16 cellular contexts compared by ENCODE assay signal in the genomic region with DNA sequence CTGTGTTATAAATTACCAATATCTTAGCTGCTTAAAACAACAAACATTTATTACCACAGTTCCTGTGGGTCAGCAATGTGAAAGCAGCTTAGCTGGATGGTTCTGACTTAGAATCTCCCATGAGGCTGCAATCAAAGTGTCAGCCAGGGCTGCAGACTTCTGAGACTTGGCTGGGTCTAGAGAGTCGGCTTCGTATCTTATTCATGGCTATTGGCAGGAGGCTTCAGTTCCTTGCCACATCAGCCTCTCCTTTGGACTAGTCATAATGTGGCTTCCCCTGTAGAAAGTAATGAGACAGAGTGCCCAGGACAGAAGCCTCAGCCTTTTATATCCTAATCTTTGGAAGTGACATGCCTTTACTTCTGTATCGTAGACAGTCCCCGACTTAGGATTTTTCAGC. TPM values are rescaled to one million over a fixed set of nuclear protein-coding genes. Genes with fewer than 3 reads are reported as not detected.
DNase-seq lines count a peak whose midpoint lies in the region; ATAC-seq and TF ChIP-seq lines count a peak whose summit lies in the region.
"Had no signal": no experiment of that assay in that cellular context is flagged by ENCODE, and none has a peak within 500 bp of the region (broad histone marks: within the 10 kb centered on the region; RNA-seq: fewer than 3 reads in every experiment).

No MANE protein-coding gene starts in this region.

- DNase-seq in Ammon's horn (ENCODE audit: low spot score) (peak; percentile 18), Panc1 (ENCODE audit: low read depth, low spot score) (no peak), fibroblast of the conjunctiva (ENCODE audit: low read depth) (peak; percentile 37), trophoblast cell (no peak), NCI-H187 treated with DMSO at 0.1 percent for 48 hours (lab: John Stamatoyannopoulos, UW) (no peak), HK-2 (ENCODE audit: unreplicated experiment) (no peak)
- DNase-seq: activated CD8-positive, alpha-beta memory T cell treated with anti-CD3 and anti-CD28 coated beads, Interleukin-2, amount 50 U/mL, for 48 hours; NCI-H1436 treated with DMSO at 0.1 percent for 48 hours; stimulated activated CD4-positive, alpha-beta T cell treated with anti-CD3 and anti-CD28 coated beads, Interleukin-4, amount 100 ng/mL, for 4 hours; stimulated activated naive CD8-positive, alpha-beta T cell treated with anti-CD3 and anti-CD28 coated beads, Interleukin-15, amount 100 ng/mL, for 72 hours had no signal

- CTCF ChIA-PET in Panc1 (lab: Charles Lee), result no interaction called here

- ATAC-seq in Panc1 (peak; percentile 34; the same call in 1 of the 2 replicates), HG03457 (IDR thresholded peaks at IDR 0.05; ENCODE audit: unreplicated experiment) (no peak), HG03439 (IDR thresholded peaks at IDR 0.05; ENCODE audit: unreplicated experiment) (no peak)
- ATAC-seq: HepG2; stimulated activated naive CD8-positive, alpha-beta T cell treated with anti-CD3 and anti-CD28 coated beads, Interleukin-15, amount 100 ng/mL, for 72 hours had no signal

- in situ Hi-C loops in Panc1 (cut with HindIII; ENCODE audit: low pct_unique_long_range_greater_than_20kb, low sequenced_read_pairs), result no loop called here

- H2BK120ac ChIP-seq in trophoblast cell (ENCODE audit: insufficient read depth, low read length, poor library complexity), result no peak overlapping the region

- H4K8ac ChIP-seq in trophoblast cell (ENCODE audit: low read depth, low read length), result no peak overlapping the region

- intact Hi-C loops in Panc1 (cut with micrococcal nuclease; ENCODE audit: unreplicated experiment), result no loop called here

- H3K4me3 ChIP-seq in Panc1 (ENCODE audit: low read depth in 2 of 2, low read length in 2 of 2) (no peak overlapping the region), trophoblast cell (ENCODE audit: low read depth, low read length) (no peak overlapping the region)
- H3K4me3 ChIP-seq: BLaER1 treated with 17β-estradiol and CSF1 and Interleukin-3, amounts not matched to agents 10 nM and 100 nM; hepatocyte had no signal

- TF ChIP-seq CTCF in Panc1 (IDR thresholded peaks at IDR 0.05), result no peak

- H3K4ac ChIP-seq in trophoblast cell (ENCODE audit: low read depth, low read length), result peak overlapping the region; percentile 33

- no peak overlapping the region for H3K14ac ChIP-seq in trophoblast cell (ENCODE audit: low read length)

- no peak overlapping the region for H3K18ac ChIP-seq in trophoblast cell (ENCODE audit: low read length)

- H3K4me1 ChIP-seq in Panc1 (ENCODE audit: control insufficient read depth, insufficient read depth, low read length), result no peaks in the 10 kb centered on the region
- H3K4me1 ChIP-seq in trophoblast cell (ENCODE audit: control insufficient read depth in 1 of 2, insufficient read depth in 2 of 2, low read length in 2 of 2), result peaks cover 0 to 2% of the 10 kb centered on the region in 2 experiments

- H2AFZ ChIP-seq in trophoblast cell (ENCODE audit: insufficient read depth, low read length, poor library complexity), result no peak overlapping the region
- H2AFZ ChIP-seq: hepatocyte had no signal

- H4K91ac ChIP-seq in trophoblast cell (ENCODE audit: low read depth, low read length), result no peak overlapping the region

- no peak overlapping the region for H3K4me2 ChIP-seq in trophoblast cell (ENCODE audit: low read length)
- H3K4me2 ChIP-seq: BLaER1 treated with 17β-estradiol and CSF1 and Interleukin-3, amounts not matched to agents 10 nM and 100 nM; hepatocyte had no signal

- no TSS peak for BruUV-seq in Panc1 (replicated peaks; lab: Mats Ljungman, UMichigan)

- H3K27ac ChIP-seq in Panc1 (ENCODE audit: low read length) (no peak overlapping the region), trophoblast cell (ENCODE audit: low read depth, low read length) (no peak overlapping the region)
- H3K27ac ChIP-seq: BLaER1 treated with 17β-estradiol and CSF1 and Interleukin-3, amounts not matched to agents 10 nM and 100 nM; hepatocyte; VCaP had no signal

- H2BK12ac ChIP-seq in trophoblast cell (ENCODE audit: low read length), result no peak overlapping the region

- WGBS in trophoblast cell (ENCODE audit: extremely low coverage, insufficient coverage, insufficient read length), result no CpG with 5 or more reads among the region's 4 CpGs

- H3K79me1 ChIP-seq in trophoblast cell (ENCODE audit: low read length), result no peaks in the 10 kb centered on the region

- H4K12ac ChIP-seq in trophoblast cell (ENCODE audit: low read depth, low read length), result no peak overlapping the region

- POLR2A ChIA-PET in Panc1 (lab: Charles Lee), result no interaction called here

- no peak overlapping the region for H3K23ac ChIP-seq in trophoblast cell (ENCODE audit: low read length)

- H3K79me2 ChIP-seq in trophoblast cell (ENCODE audit: control insufficient read depth, insufficient read depth, low read length, poor library complexity), result peaks cover 1% of the 10 kb centered on the region

- no peak overlapping the region for H3K9ac ChIP-seq in trophoblast cell (ENCODE audit: low read length)
- H3K9ac ChIP-seq: BLaER1 treated with 17β-estradiol and CSF1 and Interleukin-3, amounts not matched to agents 10 nM and 100 nM had no signal

- H2BK5ac ChIP-seq in trophoblast cell (ENCODE audit: low read depth, low read length, poor library complexity), result no peak overlapping the region

- H3K27me3 ChIP-seq in Panc1 (ENCODE audit: control insufficient read depth, insufficient read depth, low read length), result no peaks in the 10 kb centered on the region
- no peaks in the 10 kb centered on the region for H3K27me3 ChIP-seq in trophoblast cell (ENCODE audit: insufficient read depth, low read length)
- H3K27me3 ChIP-seq: BLaER1 treated with 17β-estradiol and CSF1 and Interleukin-3, amounts not matched to agents 10 nM and 100 nM; hepatocyte had no signal

- no peak overlapping the region for H2AK5ac ChIP-seq in trophoblast cell (ENCODE audit: low read length)

- H3K36me3 ChIP-seq in Panc1 (ENCODE audit: control insufficient read depth, insufficient read depth, low read length) (no peaks in the 10 kb centered on the region), trophoblast cell (ENCODE audit: control insufficient read depth in 1 of 2, insufficient read depth in 2 of 2, low read length in 2 of 2) (peaks cover 1 to 2% of the 10 kb centered on the region in 2 experiments)

- H3K9me3 ChIP-seq in Panc1 (ENCODE audit: control insufficient read depth, insufficient read depth, low read depth, low read length), result no peaks in the 10 kb centered on the region
- no peaks in the 10 kb centered on the region for H3K9me3 ChIP-seq in trophoblast cell (ENCODE audit: insufficient read depth, low read depth, low read length)

RNA-seq across cellular contexts. Expression of gene RALA, which starts 27.3 kb away (rescaled TPM):
- total RNA-seq in Panc1 (2021; ENCODE audit: unreplicated experiment), result 34.3 TPM
- polyA plus RNA-seq in Panc1 (2012; ENCODE audit: insufficient read length), result 31.4 TPM
- polyA plus RNA-seq in trophoblast cell (2013), result 42.3 and 43.6 TPM in 2 replicates

Comparison
In these comparisons a context has a peak if more than half of its experiments do, and no peak if none do; other contexts are left out.
1. DNase-seq: peak in Ammon's horn (single experiment) and fibroblast of the conjunctiva (single experiment); none in Panc1 (single experiment), trophoblast cell (0 of 2), NCI-H187 treated with DMSO at 0.1 percent for 48 hours (single experiment) and HK-2 (single experiment).